21 cellular contexts compared by ENCODE assay signal in genomic region chr1:112973788-112974187, GRCh38.
"Had no signal": no experiment of that assay in that cellular context is flagged by ENCODE, and none has a peak within 500 bp of the region (broad histone marks: within the 10 kb centered on the region; RNA-seq: fewer than 3 reads in every experiment).

No MANE protein-coding gene starts in this region.

- H3K27ac ChIP-seq: HL-60 had no signal

- FAIRE-seq: HTR-8/SVneo, RCC 7860 had no signal

- H3K9ac ChIP-seq: SK-N-SH had no signal

- DNase-seq: KBM-7, MV-4-11, NCI-H1048, NCI-H1105, NCI-H1417, NCI-H1436 treated with DMSO at 0.1 percent for 48 hours, NCI-H1694 treated with DMSO at 0.1 percent for 48 hours, NCI-H1930, NCI-H2081, NCI-H2107, NCI-H2227 treated with DMSO at 0.1 percent for 48 hours, NCI-H524, NCI-H526 treated with DMSO at 0.1 percent for 48 hours, NCI-H774, RPMI8226, SHP77, SK-N-SH, T-helper 1 cell had no signal

- H3K4me2 ChIP-seq: SK-N-SH had no signal

- H3K9me3 ChIP-seq: SK-N-SH had no signal
